Comparison of ENCODE assay signal across 28 cellular contexts in genomic region chr6:106757722-106758467, GRCh38.
A peak's percentile ranks its signal among the peaks of the same experiment; 100 is the strongest.
DNase-seq lines count a peak whose midpoint lies in the region; ATAC-seq, FAIRE-seq and TF ChIP-seq lines count a peak whose summit lies in the region.
"Had no signal": no experiment of that assay in that cellular context is flagged by ENCODE, and none has a peak within 500 bp of the region (broad histone marks: within the 10 kb centered on the region; RNA-seq: fewer than 3 reads in every experiment).

No MANE protein-coding gene starts in this region.

- H3K36me3 ChIP-seq in liver (ENCODE audit: control insufficient read depth in 4 of 4, insufficient read depth in 3 of 4, low read depth in 1 of 4, low read length in 3 of 4) (no peaks in the 10 kb centered on the region), HepG2 (replicated peaks in 1 of 2; ENCODE audit: control insufficient read depth in 1 of 2, insufficient read depth in 2 of 2, low read length in 2 of 2) (no peaks in the 10 kb centered on the region), left lung (no peaks in the 10 kb centered on the region)
- H3K36me3 ChIP-seq: right atrium auricular region, SJSA1, spleen had no signal

- no peak for ATAC-seq in HepG2
- ATAC-seq in left lung, result peak; percentile 62
- ATAC-seq: activated CD8-positive, alpha-beta T cell treated with anti-CD3 and anti-CD28 coated beads, Interleukin-2, amount 10 ng/mL, durations not matched to agents 7 days and 5 days; effector memory CD8-positive, alpha-beta T cell; T-cell had no signal

- TF ChIP-seq EP300 in HepG2 (IDR thresholded peaks at IDR 0.05; ENCODE audit: low read depth in 2 of 2, low read length in 2 of 2), result no peak
- no peak for TF ChIP-seq EP300 in HepG2 (CRISPR knock-in tag; IDR thresholded peaks at IDR 0.05; ENCODE audit: borderline replicate concordance)

- no peak overlapping the region for H3K4me2 ChIP-seq in HepG2 (ENCODE audit: low read depth, low read length)

- H3K79me2 ChIP-seq in HepG2 (ENCODE audit: insufficient read depth, low read length), result no peaks in the 10 kb centered on the region
- H3K79me2 ChIP-seq: parathyroid adenoma had no signal

- H2AFZ ChIP-seq in HepG2 (ENCODE audit: low read length), result no peak overlapping the region
- H2AFZ ChIP-seq: parathyroid adenoma had no signal

- H3K4me1 Mint-ChIP-seq in immature natural killer cell, result no peaks in the 10 kb centered on the region
- H3K4me1 Mint-ChIP-seq: neural crest cell, T-cell had no signal

- intact Hi-C loops in HepG2 (cut with micrococcal nuclease; ENCODE audit: unreplicated experiment) (no loop called here), left lung (cut with DNase I) (no loop called here)

- peak overlapping the region in 1 of 2 donors; percentile 14 for H3K9ac ChIP-seq in liver (ENCODE audit: low read depth in 1 of 2, low read length in 2 of 2)
- no peak overlapping the region for H3K9ac ChIP-seq in HepG2 (ENCODE audit: insufficient read depth, low read depth, low read length)
- H3K9ac ChIP-seq: parathyroid adenoma had no signal

- in situ Hi-C loops in HepG2 (cut with HindIII; ENCODE audit: extremely low pct_ligation_motif_present, low pct_unique_long_range_greater_than_20kb), result no loop called here

- no peaks in the 10 kb centered on the region for H3K27me3 ChIP-seq in liver (ENCODE audit: control insufficient read depth in 4 of 4, insufficient read depth in 4 of 4, low read length in 3 of 4)
- no peaks in the 10 kb centered on the region for H3K27me3 ChIP-seq in HepG2 (ENCODE audit: control insufficient read depth in 1 of 2, insufficient read depth in 2 of 2, low read length in 2 of 2)
- H3K27me3 ChIP-seq in left lung, result no peaks in the 10 kb centered on the region
- H3K27me3 ChIP-seq: right atrium auricular region, SJSA1, spleen had no signal

- H4K20me1 ChIP-seq in HepG2 (ENCODE audit: insufficient read depth, low read length), result no peaks in the 10 kb centered on the region

- no peak overlapping the region for H3K27ac Mint-ChIP-seq in immature natural killer cell
- H3K27ac Mint-ChIP-seq: activated CD8-positive, alpha-beta T cell treated with anti-CD3 and anti-CD28 coated beads, Interleukin-2, amount 10 ng/mL, durations not matched to agents 7 days and 5 days; activated naive CD8-positive, alpha-beta T cell; effector memory CD8-positive, alpha-beta T cell; memory B cell; T-cell; type B pancreatic cell had no signal

- TF ChIP-seq RAD21 in liver (IDR thresholded peaks at IDR 0.05), result no peak
- TF ChIP-seq RAD21 in HepG2 (CRISPR knock-in tag; IDR thresholded peaks at IDR 0.05), result no peak

- CTCF ChIA-PET in HepG2 (lab: Yijun Ruan, JAX; ENCODE audit: low intra/inter-chr PET ratio, low total read pairs), result no interaction called here

- H3K27me3 Mint-ChIP-seq in immature natural killer cell (ENCODE audit: low read depth in 3 of 3), result peaks cover 0 to 2% (median 0%) of the 10 kb centered on the region in 3 donors
- H3K27me3 Mint-ChIP-seq: memory B cell, type B pancreatic cell had no signal

- no peaks in the 10 kb centered on the region for H3K9me3 ChIP-seq in liver (ENCODE audit: control insufficient read depth in 4 of 4, low read length in 3 of 4)
- no peaks in the 10 kb centered on the region for H3K9me3 ChIP-seq in HepG2 (ENCODE audit: low read length)
- no peaks in the 10 kb centered on the region for H3K9me3 ChIP-seq in left lung
- H3K9me3 ChIP-seq: SJSA1 had no signal

- TF ChIP-seq CTCF in liver (IDR thresholded peaks at IDR 0.05; ENCODE audit: low read depth, low read length, missing input control) (no peak), HepG2 (CRISPR knock-in tag; IDR thresholded peaks at IDR 0.05) (no peak), left lung (IDR thresholded peaks at IDR 0.05) (no peak)

- WGBS in liver, result 82% methylated on average over 16 of the region's 16 CpGs
- 92% methylated on average over 16 of the region's 16 CpGs for WGBS in HepG2 (ENCODE audit: low lambda C conversion rate)

- H3K4me1 ChIP-seq in liver (ENCODE audit: control insufficient read depth in 4 of 4, insufficient read depth in 4 of 4, low read length in 3 of 4) (peaks cover 0 to 8% (median 3%) of the 10 kb centered on the region in 4 donors), HepG2 (ENCODE audit: insufficient read depth, low read length) (peaks cover 39% of the 10 kb centered on the region), left lung (no peaks in the 10 kb centered on the region)
- H3K4me1 ChIP-seq: parathyroid adenoma, right atrium auricular region, SJSA1, spleen had no signal

- no peak for TF ChIP-seq POLR2A in HepG2 (IDR thresholded peaks at IDR 0.05; ENCODE audit: insufficient read depth in 1 of 2, low read depth in 2 of 2, low read length in 2 of 2)

- H3K4me3 Mint-ChIP-seq in immature natural killer cell, result no peak overlapping the region
- H3K4me3 Mint-ChIP-seq: activated CD8-positive, alpha-beta T cell treated with anti-CD3 and anti-CD28 coated beads, Interleukin-2, amount 10 ng/mL, durations not matched to agents 7 days and 5 days; activated naive CD8-positive, alpha-beta T cell; effector memory CD8-positive, alpha-beta T cell; memory B cell; neural crest cell; T-cell; type B pancreatic cell had no signal

- no peaks in the 10 kb centered on the region for H3K36me3 Mint-ChIP-seq in immature natural killer cell
- H3K36me3 Mint-ChIP-seq: T-cell had no signal

- H3K27ac ChIP-seq in liver (ENCODE audit: low read depth in 1 of 2, low read length in 2 of 2) (peak overlapping the region; percentile 2 to 68), HepG2 (ENCODE audit: extremely low read length, insufficient read depth, low read length) (no peak overlapping the region), left lung (no peak overlapping the region)
- H3K27ac ChIP-seq: parathyroid adenoma, right atrium auricular region, SJSA1, spleen had no signal

- POLR2A ChIA-PET in HepG2 (lab: Yijun Ruan, JAX), result no interaction called here

- DNase-seq in HepG2 (ENCODE audit: low spot score) (no peak), NCI-H69 (lab: John Stamatoyannopoulos, UW) (peak; percentile 36), left lung (peak in 1 of 2 donors; percentile 34), HTR-8/SVneo (ENCODE audit: insufficient read length, low spot score) (no peak), immature natural killer cell (no peak), glomerular visceral epithelial cell (ENCODE audit: extremely low spot score) (no peak)
- DNase-seq: activated CD4-positive, alpha-beta T cell treated with anti-CD3 and anti-CD28 coated beads for 1 hour; activated CD8-positive, alpha-beta T cell treated with anti-CD3 and anti-CD28 coated beads, Interleukin-2, amount 10 ng/mL, durations not matched to agents 7 days and 5 days; activated effector memory CD4-positive, alpha-beta T cell treated with Interleukin-2 at 50 U/mL for 16 hours; activated T-cell treated with anti-CD3 and anti-CD28 coated beads for 4 hours; anterior cingulate cortex; cortex of kidney; effector memory CD8-positive, alpha-beta T cell; erythroblast; GOT3; IMR-90; NCI-H1694 treated with DMSO at 0.1 percent for 48 hours; NCI-H446; spleen; T-cell had no signal

- BruUV-seq in HepG2 (replicated peaks; lab: Mats Ljungman, UMichigan), result no TSS peak

- peaks cover 0 to 2% (median 0%) of the 10 kb centered on the region in 6 donors for H3K9me3 Mint-ChIP-seq in immature natural killer cell
- H3K9me3 Mint-ChIP-seq: effector memory CD8-positive, alpha-beta T cell had no signal

- no peak overlapping the region for H3K4me3 ChIP-seq in liver (ENCODE audit: low read depth in 1 of 3, low read length in 3 of 3)
- H3K4me3 ChIP-seq in HepG2 (replicated peaks in 1 of 3; ENCODE audit: insufficient read depth in 1 of 3, low read depth in 2 of 3, low read length in 3 of 3), result no peak overlapping the region
- no peak overlapping the region for H3K4me3 ChIP-seq in left lung
- H3K4me3 ChIP-seq: right atrium auricular region, SJSA1, spleen had no signal

- FAIRE-seq in HepG2 (lab: Jason Lieb, UNC) (no peak), HTR-8/SVneo (lab: Jason Lieb, UNC) (no peak)

TF ChIP-seq in HepG2, 621 proteins besides CTCF, POLR2A, EP300 and RAD21:
- TF ChIP-seq ZNF780A (CRISPR knock-in tag; IDR thresholded peaks at IDR 0.05) (no peak), KDM2A (CRISPR knock-in tag; IDR thresholded peaks at IDR 0.05; ENCODE audit: borderline replicate concordance, low read depth) (no peak)
TF ChIP-seq in HepG2: peak in this region for 0.

Comparison
In these comparisons a context has a peak if more than half of its experiments do, and no peak if none do; other contexts are left out.
1. H3K27ac ChIP-seq: peak in liver (2 of 2); none in HepG2 (single experiment) and left lung (0 of 2).